ENCODE assay signal across 18 cellular contexts in genomic region chr10:110407301-110408170, GRCh38.
DNase-seq lines count a peak whose midpoint lies in the region; ATAC-seq and TF ChIP-seq lines count a peak whose summit lies in the region.
"Had no signal": no experiment of that assay in that cellular context is flagged by ENCODE, and none has a peak within 500 bp of the region (broad histone marks: within the 10 kb centered on the region; RNA-seq: fewer than 3 reads in every experiment).

No MANE protein-coding gene starts in this region.

- H4K20me1 ChIP-seq in GM23338 (replicated peaks; ENCODE audit: insufficient read depth), result no peaks in the 10 kb centered on the region

- ATAC-seq in GM23338 (no peak), WTC11 (peak; percentile 12), HG03025 (IDR thresholded peaks at IDR 0.05; ENCODE audit: low FRiP score, unreplicated experiment) (no peak), left lobe of liver (no peak)
- ATAC-seq: stimulated activated naive B cell treated with anti-CD40 and anti-IgM and Interleukin-4, amounts not matched to agents 10 μg/mL and 1 μg/mL and 100 μg/mL, for 72 hours had no signal

- H3K36me3 Mint-ChIP-seq in GM23338 (ENCODE audit: low read depth) (no peaks in the 10 kb centered on the region), WTC11 (no peaks in the 10 kb centered on the region)
- H3K36me3 Mint-ChIP-seq: stimulated activated naive B cell treated with anti-CD40 and anti-IgM and Interleukin-4, amounts not matched to agents 10 μg/mL and 1 μg/mL and 100 μg/mL, for 72 hours had no signal

- H3K9me2 ChIP-seq in GM23338 (ENCODE audit: insufficient read depth), result no peaks in the 10 kb centered on the region

- H3K79me2 ChIP-seq in ACC112 (ENCODE audit: control insufficient read depth, insufficient read depth, low read length, unreplicated experiment) (no peaks in the 10 kb centered on the region), GM23338 (replicated peaks; ENCODE audit: insufficient read depth) (no peaks in the 10 kb centered on the region)

- DNase-seq in GM23338 (ENCODE audit: low spot score) (no peak), WTC11 (ENCODE audit: low spot score) (no peak), foreskin melanocyte (peak; percentile 42), NCI-H1694 treated with DMSO at 0.1 percent for 48 hours (lab: John Stamatoyannopoulos, UW) (no peak), left lobe of liver (ENCODE audit: low spot score) (no peak)
- no peak for DNase-seq in activated CD4-positive, CD25-positive, alpha-beta regulatory T cell treated with anti-CD3 and anti-CD28 coated beads, Interleukin-2, amount 50 U/mL, for 72 hours
- DNase-seq: activated T-cell treated with anti-CD3 and anti-CD28 coated beads for 4 hours; adrenal gland; AML-193; cortex of kidney; NCI-H1436; NCI-H69; retina; stimulated activated CD4-positive, alpha-beta T cell treated with anti-CD3 and anti-CD28 coated beads, Interleukin-4, amount 100 ng/mL, for 24 hours; stimulated activated naive B cell treated with anti-CD40 and anti-IgM and Interleukin-4, amounts not matched to agents 10 μg/mL and 1 μg/mL and 100 μg/mL, for 72 hours had no signal

- H3F3A ChIP-seq in GM23338 (replicated peaks; ENCODE audit: low read depth), result no peaks in the 10 kb centered on the region

- POLR2A ChIA-PET in WTC11 (lab: Charles Lee), result interaction anchor here (2.0 kb wide), 1 partner anchor 91 kb away, joined by 6 read pairs; no protein-coding TSS in a partner anchor

- H3K9me3 Mint-ChIP-seq in GM23338 (no peaks in the 10 kb centered on the region), WTC11 (no peaks in the 10 kb centered on the region)
- H3K9me3 Mint-ChIP-seq: stimulated activated naive B cell treated with anti-CD40 and anti-IgM and Interleukin-4, amounts not matched to agents 10 μg/mL and 1 μg/mL and 100 μg/mL, for 72 hours had no signal

- no peak overlapping the region for H3K4me3 ChIP-seq in ACC112 (ENCODE audit: low read depth, low read length)
- no peak overlapping the region for H3K4me3 ChIP-seq in GM23338
- H3K4me3 ChIP-seq: adrenal gland had no signal

- H3K4me1 ChIP-seq in ACC112 (ENCODE audit: control insufficient read depth, insufficient read depth, low read length, unreplicated experiment) (peaks cover 49% of the 10 kb centered on the region), GM23338 (ENCODE audit: insufficient read depth) (0 out of 2 replicates have a peak, but pooled peaks cover 8% of the 10 kb centered on the region)

- H3K4me2 ChIP-seq in GM23338, result no peak overlapping the region; the same call in 1 of the 2 replicates

- peak overlapping the region; percentile 51; the same call in 1 of the 2 replicates for H3K27ac Mint-ChIP-seq in GM23338
- H3K27ac Mint-ChIP-seq in WTC11, result no peak overlapping the region
- H3K27ac Mint-ChIP-seq: stimulated activated naive B cell treated with anti-CD40 and anti-IgM and Interleukin-4, amounts not matched to agents 10 μg/mL and 1 μg/mL and 100 μg/mL, for 72 hours had no signal

- TF ChIP-seq CTCF in GM23338 (conservative IDR thresholded peaks at IDR 0.05; ENCODE audit: low read depth in 2 of 2), result no peak
- TF ChIP-seq CTCF in WTC11 (IDR thresholded peaks at IDR 0.05), result no peak

- peaks cover 8% of the 10 kb centered on the region for H3K27me3 Mint-ChIP-seq in GM23338 (ENCODE audit: insufficient read depth, low read depth, poor library complexity)
- 0 out of 2 replicates have a peak, but pooled peaks cover 2% of the 10 kb centered on the region for H3K27me3 Mint-ChIP-seq in WTC11 (ENCODE audit: low read depth)

- H3K27me3 ChIP-seq in ACC112 (ENCODE audit: insufficient read depth, low read length) (no peaks in the 10 kb centered on the region), GM23338 (ENCODE audit: insufficient read depth) (no peaks in the 10 kb centered on the region)
- H3K27me3 ChIP-seq: adrenal gland had no signal

- CTCF ChIA-PET in WTC11 (lab: Charles Lee), result interaction anchor here (0.9 to 1.8 kb wide), 3 partner anchors 15 to 140 kb away, joined by 3 to 11 read pairs (median 3); no protein-coding TSS in a partner anchor

- H3K4me3 Mint-ChIP-seq in GM23338 (no peak overlapping the region), WTC11 (no peak overlapping the region)
- H3K4me3 Mint-ChIP-seq: stimulated activated naive B cell treated with anti-CD40 and anti-IgM and Interleukin-4, amounts not matched to agents 10 μg/mL and 1 μg/mL and 100 μg/mL, for 72 hours had no signal

- no peaks in the 10 kb centered on the region for H3K36me3 ChIP-seq in ACC112 (ENCODE audit: insufficient read depth, low read length)
- H3K36me3 ChIP-seq in GM23338 (ENCODE audit: insufficient read depth), result no peaks in the 10 kb centered on the region
- H3K36me3 ChIP-seq: adrenal gland had no signal

- H3K4me1 Mint-ChIP-seq in GM23338 (peaks cover 20% of the 10 kb centered on the region), WTC11 (peaks cover 22% of the 10 kb centered on the region)

- H3K27ac ChIP-seq in ACC112 (ENCODE audit: low read depth, low read length) (peak overlapping the region; percentile 95), GM23338 (ENCODE audit: low read depth) (no peak overlapping the region)
- H3K27ac ChIP-seq: adrenal gland, VCaP had no signal

- H2AFZ ChIP-seq in ACC112 (ENCODE audit: low read length, unreplicated experiment), result no peak overlapping the region
- peak overlapping the region; percentile 80 for H2AFZ ChIP-seq in GM23338

TF ChIP-seq in GM23338, 12 proteins besides CTCF, POLR2A, EP300 and RAD21 (continues in another document):
- TF ChIP-seq POLR2AphosphoS5 (IDR thresholded peaks at IDR 0.05; ENCODE audit: low read depth), result no peak
- TF ChIP-seq STAT1 (IDR thresholded peaks at IDR 0.05; ENCODE audit: unreplicated experiment), result no peak
- no peak for TF ChIP-seq JUNB (IDR thresholded peaks at IDR 0.05; ENCODE audit: unreplicated experiment)

TF ChIP-seq in WTC11, 78 proteins besides CTCF, POLR2A, EP300 and RAD21:
- no peak for TF ChIP-seq SMAD3 (CRISPR knock-in tag; IDR thresholded peaks at IDR 0.05; ENCODE audit: borderline replicate concordance)
- no peak for TF ChIP-seq ATF2 (CRISPR knock-in tag; IDR thresholded peaks at IDR 0.05; ENCODE audit: borderline replicate concordance, low read depth)
- TF ChIP-seq TEAD4 (CRISPR knock-in tag; IDR thresholded peaks at IDR 0.05), result no peak
- TF ChIP-seq NR1H2 (CRISPR knock-in tag; IDR thresholded peaks at IDR 0.05), result no peak
- no peak for TF ChIP-seq ZSCAN18 (CRISPR knock-in tag; IDR thresholded peaks at IDR 0.05)
- no peak for TF ChIP-seq ESRRA (CRISPR knock-in tag; IDR thresholded peaks at IDR 0.05; ENCODE audit: borderline replicate concordance)
- TF ChIP-seq ZNF232 (CRISPR knock-in tag; IDR thresholded peaks at IDR 0.05), result no peak
- TF ChIP-seq PRRX2 (CRISPR knock-in tag; IDR thresholded peaks at IDR 0.05), result no peak
- TF ChIP-seq GABPB1 (CRISPR knock-in tag; IDR thresholded peaks at IDR 0.05), result no peak
- TF ChIP-seq IRF2 (CRISPR knock-in tag; IDR thresholded peaks at IDR 0.05; ENCODE audit: borderline replicate concordance, low read depth), result no peak
- TF ChIP-seq ATF1 (CRISPR knock-in tag; IDR thresholded peaks at IDR 0.05), result no peak
- TF ChIP-seq NR2C2 (CRISPR knock-in tag; IDR thresholded peaks at IDR 0.05), result no peak
- TF ChIP-seq CREM (CRISPR knock-in tag; IDR thresholded peaks at IDR 0.05), result no peak
- no peak for TF ChIP-seq SOX15 (CRISPR knock-in tag; IDR thresholded peaks at IDR 0.05)
- no peak for TF ChIP-seq JAZF1 (CRISPR knock-in tag; IDR thresholded peaks at IDR 0.05)
- no peak for TF ChIP-seq CBFB (CRISPR knock-in tag; IDR thresholded peaks at IDR 0.05; ENCODE audit: low read depth)
- TF ChIP-seq FOXK1 (CRISPR knock-in tag; IDR thresholded peaks at IDR 0.05), result no peak
TF ChIP-seq in WTC11: peak in this region for 0.
